In genomic region chr3:15886521-15886920, GRCh38 we compare ENCODE assay signal across 26 cellular contexts.
"Had no signal": no experiment of that assay in that cellular context is flagged by ENCODE, and none has a peak within 500 bp of the region (broad histone marks: within the 10 kb centered on the region; RNA-seq: fewer than 3 reads in every experiment).

No MANE protein-coding gene starts in this region.

- H3K9me3 ChIP-seq: stomach, suprapubic skin, testis, thoracic aorta, thyroid gland, tibial artery, tibial nerve, transverse colon, uterus, vagina had no signal

- ATAC-seq: stimulated activated effector memory CD8-positive, alpha-beta T cell treated with anti-CD3 and anti-CD28 coated beads, Interleukin-12 subunit alpha, Interleukin-12 subunit beta, amount 100 ng/mL, for 72 hours; stimulated activated memory B cell treated with anti-CD40 and anti-IgM and Interleukin-4, amounts not matched to agents 10 μg/mL and 1 μg/mL and 100 μg/mL, for 72 hours; stimulated activated naive B cell treated with anti-CD40 and anti-IgM and Interleukin-4, amounts not matched to agents 10 μg/mL and 1 μg/mL and 100 μg/mL, for 72 hours; stimulated activated naive CD8-positive, alpha-beta T cell treated with anti-CD3 and anti-CD28 coated beads, Interleukin-15, amount 100 ng/mL, for 72 hours; stimulated activated naive CD8-positive, alpha-beta T cell treated with anti-CD3 and anti-CD28 coated beads, Interleukin-15, Interleukin-2, amounts not matched to agents 100 U/mL and 50 U/mL, for 24 hours; upper lobe of right lung had no signal

- DNase-seq: stimulated activated CD4-positive, alpha-beta T cell treated with anti-CD3 and anti-CD28 coated beads, Interleukin-2, amount 100 ng/mL, for 48 hours; stimulated activated CD4-positive, alpha-beta T cell treated with anti-CD3 and anti-CD28 coated beads, Interleukin-4, amount 100 ng/mL, for 1 hour; stimulated activated CD4-positive, alpha-beta T cell treated with anti-CD3 and anti-CD28 coated beads, Interleukin-4, amount 100 ng/mL, for 24 hours; stimulated activated CD4-positive, alpha-beta T cell treated with anti-CD3 and anti-CD28 coated beads, Interleukin-4, amount 100 ng/mL, for 4 hours; stimulated activated CD8-positive, alpha-beta memory T cell treated with anti-CD3 and anti-CD28 coated beads, Interleukin-4, amount 100 ng/mL, for 48 hours; stimulated activated naive B cell treated with anti-CD40 and anti-IgM and Interleukin-4, amounts not matched to agents 10 μg/mL and 1 μg/mL and 100 μg/mL, for 72 hours; stimulated activated naive CD4-positive, alpha-beta T cell; stimulated activated naive CD4-positive, alpha-beta T cell treated with Interleukin-2 at 50 U/mL for 16 hours; stimulated activated naive CD8-positive, alpha-beta T cell treated with anti-CD3 and anti-CD28 coated beads, Interleukin-15, amount 100 ng/mL, for 72 hours; stimulated activated naive CD8-positive, alpha-beta T cell treated with anti-CD3 and anti-CD28 coated beads, Interleukin-15, Interleukin-2, amounts not matched to agents 100 U/mL and 50 U/mL, for 24 hours; stomach; substantia nigra; testis; thyroid gland; tibial artery; transverse colon; trophoblast cell; upper lobe of right lung; uterus had no signal

- H3K27ac ChIP-seq: stomach, suprapubic skin, testis, thoracic aorta, thyroid gland, tibial artery, tibial nerve, transverse colon, upper lobe of right lung, uterus, vagina had no signal

- H3K36me3 ChIP-seq: stomach, suprapubic skin, thoracic aorta, thyroid gland, tibial artery, tibial nerve, transverse colon, upper lobe of right lung, uterus, vagina had no signal

- H3K27me3 ChIP-seq: stomach, suprapubic skin, testis, thyroid gland, tibial artery, tibial nerve, transverse colon, upper lobe of right lung, uterus, vagina had no signal

- H3K4me1 ChIP-seq: stomach, suprapubic skin, testis, transverse colon, upper lobe of right lung, uterus, vagina had no signal

- FAIRE-seq: urothelium cell line had no signal

- H3K4me3 ChIP-seq: stomach, suprapubic skin, testis, thoracic aorta, thyroid gland, tibial artery, tibial nerve, transverse colon, upper lobe of right lung, uterus, vagina had no signal
